In genomic region chr3:121604759-121605158, GRCh38 we compare ENCODE assay signal across 10 cellular contexts. TPM values are rescaled to one million over a fixed set of nuclear protein-coding genes. Genes with fewer than 3 reads are reported as not detected.
"Had no signal": no experiment of that assay in that cellular context is flagged by ENCODE, and none has a peak within 500 bp of the region (broad histone marks: within the 10 kb centered on the region; RNA-seq: fewer than 3 reads in every experiment).

No MANE protein-coding gene starts in this region.

- H2AFZ ChIP-seq: GM23338 had no signal

- H3K4me2 ChIP-seq: GM23338 had no signal

- H3K27ac Mint-ChIP-seq: H9, HFFc6 had no signal

- ATAC-seq: GM23338, K562 had no signal

- H3K4me3 Mint-ChIP-seq: GM23338, H9, HFFc6 had no signal

- DNase-seq: H9, HCEC 1CT, HFFc6, IMR-90, KG1 had no signal

- H3K4me3 ChIP-seq: GM23338, K562 had no signal

- H3K9me3 Mint-ChIP-seq: GM23338, H9, HFFc6 had no signal

- H3K27ac ChIP-seq: HL-60 had no signal

RNA-seq across cellular contexts. Expression of gene FBXO40, which starts 11.6 kb away (rescaled TPM):
- total RNA-seq: H1, HFFc6, IMR-90 had no signal
- polyA plus RNA-seq: GM23338, IMR-90 had no signal

RNA-seq across cellular contexts. Expression of gene ARGFX, which starts 37.0 kb away (rescaled TPM):
- total RNA-seq: GM23338, H1, H9, HFFc6, HT1080, IMR-90, K562 had no signal
- polyA plus RNA-seq: GM23338, H1, IMR-90, K562 had no signal
